8 cellular contexts compared by ENCODE assay signal in the genomic region with DNA sequence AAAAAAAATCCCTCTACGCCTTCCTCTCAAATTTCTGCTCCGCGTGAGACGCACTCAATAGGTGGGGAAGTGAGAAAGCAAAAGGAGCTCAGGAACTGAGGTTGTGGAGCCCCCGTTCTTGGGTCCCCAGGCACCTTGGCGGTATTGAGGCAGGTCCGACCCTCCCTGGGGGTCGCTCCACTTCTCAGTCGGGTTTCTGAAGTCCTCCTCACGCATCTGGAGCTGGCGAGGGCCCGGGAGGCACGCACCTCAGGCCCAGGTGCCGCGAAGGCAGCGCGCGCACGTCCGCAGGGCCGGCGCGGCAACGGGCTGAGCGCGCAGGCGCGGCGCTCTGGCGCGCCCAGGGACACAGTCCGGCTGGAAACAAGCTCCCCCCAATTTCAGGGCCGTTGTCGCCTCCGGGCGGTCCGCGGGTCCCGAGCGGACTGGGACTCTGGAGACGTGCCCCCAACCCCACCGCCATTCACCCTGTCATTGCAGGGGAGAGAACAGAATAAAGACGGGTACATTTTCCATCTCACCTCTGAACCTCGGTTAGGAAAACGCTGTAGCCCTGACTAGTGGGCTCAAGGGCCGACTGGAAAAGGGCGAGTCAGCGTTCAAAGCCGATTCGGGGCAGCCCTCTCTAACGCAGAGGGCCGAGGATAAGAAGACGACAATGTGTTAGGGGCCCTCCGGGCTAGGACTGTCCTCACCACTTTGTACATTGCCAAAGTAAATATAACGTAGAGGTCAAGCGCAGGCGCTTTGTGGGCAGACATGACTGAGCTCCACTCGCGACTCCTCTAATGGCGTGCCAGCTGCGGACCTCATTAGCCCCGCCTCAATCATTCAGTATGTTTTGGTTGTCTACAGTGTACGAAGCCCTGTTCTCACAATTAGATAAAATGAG. TPM values are rescaled to one million over a fixed set of nuclear protein-coding genes. Genes with fewer than 3 reads are reported as not detected.
DNase-seq lines count a peak whose midpoint lies in the region; ATAC-seq and TF ChIP-seq lines count a peak whose summit lies in the region.

A gene with protein sequence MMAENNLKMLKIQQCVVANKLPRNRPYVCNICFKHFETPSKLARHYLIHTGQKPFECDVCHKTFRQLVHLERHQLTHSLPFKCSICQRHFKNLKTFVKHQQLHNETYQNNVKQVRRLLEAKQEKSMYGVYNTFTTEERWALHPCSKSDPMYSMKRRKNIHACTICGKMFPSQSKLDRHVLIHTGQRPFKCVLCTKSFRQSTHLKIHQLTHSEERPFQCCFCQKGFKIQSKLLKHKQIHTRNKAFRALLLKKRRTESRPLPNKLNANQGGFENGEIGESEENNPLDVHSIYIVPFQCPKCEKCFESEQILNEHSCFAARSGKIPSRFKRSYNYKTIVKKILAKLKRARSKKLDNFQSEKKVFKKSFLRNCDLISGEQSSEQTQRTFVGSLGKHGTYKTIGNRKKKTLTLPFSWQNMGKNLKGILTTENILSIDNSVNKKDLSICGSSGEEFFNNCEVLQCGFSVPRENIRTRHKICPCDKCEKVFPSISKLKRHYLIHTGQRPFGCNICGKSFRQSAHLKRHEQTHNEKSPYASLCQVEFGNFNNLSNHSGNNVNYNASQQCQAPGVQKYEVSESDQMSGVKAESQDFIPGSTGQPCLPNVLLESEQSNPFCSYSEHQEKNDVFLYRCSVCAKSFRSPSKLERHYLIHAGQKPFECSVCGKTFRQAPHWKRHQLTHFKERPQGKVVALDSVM (minus strand): TSS at position 306 of the 892 bp plus-strand sequence. CDS start 4,853 bp downstream, outside the sequence.

- H3K9ac ChIP-seq in neuronal stem cell (ENCODE audit: low read depth, low read length, poor library complexity) (peak within 1 kb of the TSS; percentile 83), subcutaneous abdominal adipose tissue (ENCODE audit: low read length in 5 of 5) (peak within 1 kb of the TSS; percentile 97 to 100 (median 99))

- H2BK15ac ChIP-seq in neuronal stem cell (ENCODE audit: low read length) = no peak within 1 kb of the TSS

- no peak within 1 kb of the TSS for H3K14ac ChIP-seq in neuronal stem cell (ENCODE audit: low read length)

- no CpG with 5 or more reads among the region's 63 CpGs for WGBS in neuronal stem cell (ENCODE audit: extremely low coverage in 2 of 2, insufficient read length in 2 of 2, insufficient replicate concordance in 1 of 2), 2 donors

- no peaks in the 10 kb centered on the region for H3K27me3 ChIP-seq in foreskin keratinocyte
- H3K27me3 ChIP-seq in neuronal stem cell (ENCODE audit: control insufficient read depth in 3 of 3, insufficient read depth in 3 of 3, low read depth in 1 of 3, low read length in 3 of 3) = no peaks in the 10 kb centered on the region
- peaks cover 0 to 6% (median 0%) of the 10 kb centered on the region in 5 donors for H3K27me3 ChIP-seq in subcutaneous abdominal adipose tissue (ENCODE audit: control insufficient read depth in 5 of 5, insufficient read depth in 4 of 5, low read length in 5 of 5)

- H2BK12ac ChIP-seq in neuronal stem cell (ENCODE audit: low read length) = no peak within 1 kb of the TSS

- peak within 1 kb of the TSS; percentile 97 for H3K23ac ChIP-seq in neuronal stem cell (ENCODE audit: low read depth, low read length, poor library complexity)

- no peak within 1 kb of the TSS for H2BK120ac ChIP-seq in neuronal stem cell (ENCODE audit: low read depth, low read length)

- H3K27ac ChIP-seq in foreskin keratinocyte (peak within 1 kb of the TSS; percentile 93), neuronal stem cell (replicated peaks; ENCODE audit: low read length) (peak within 1 kb of the TSS; percentile 48), subcutaneous abdominal adipose tissue (ENCODE audit: low read depth, low read length) (peak within 1 kb of the TSS; percentile 99)

- DNase-seq in ELF-1 (ENCODE audit: low read depth, low spot score) (peak; percentile 89), H4 (ENCODE audit: low spot score) (peak; percentile 55), LNCaP clone FGC (ENCODE audit: low read depth) (peak; percentile 70), SHP77 treated with DMSO at 0.1 percent for 48 hours (lab: John Stamatoyannopoulos, UW) (peak; percentile 55), foreskin keratinocyte (peak; percentile 54 to 70), neuronal stem cell (ENCODE audit: low spot score) (peak; percentile 77)
- DNase-seq in activated gamma-delta T cell treated with anti-CD3 and anti-CD28 coated beads, Interleukin-2, amount 50 U/mL, for 16 hours (ENCODE audit: low read depth) = peak; percentile 72

- peak within 1 kb of the TSS; percentile 13 for H3K4ac ChIP-seq in neuronal stem cell (ENCODE audit: low read length)

- no peak within 1 kb of the TSS for H2AK5ac ChIP-seq in neuronal stem cell (ENCODE audit: low read depth, low read length)

- no peak within 1 kb of the TSS for H2BK5ac ChIP-seq in neuronal stem cell (ENCODE audit: low read length)

- H3K9me3 ChIP-seq in neuronal stem cell (replicated peaks in 1 of 2; ENCODE audit: control insufficient read depth in 2 of 2, insufficient read depth in 1 of 2, low read depth in 1 of 2, low read length in 2 of 2) (no peaks in the 10 kb centered on the region), subcutaneous abdominal adipose tissue (ENCODE audit: control insufficient read depth in 5 of 5, low read length in 5 of 5) (no peaks in the 10 kb centered on the region)

- H3K4me1 ChIP-seq in foreskin keratinocyte = peaks cover 26% of the 10 kb centered on the region
- H3K4me1 ChIP-seq in neuronal stem cell (ENCODE audit: control insufficient read depth in 2 of 2, insufficient read depth in 1 of 2, low read depth in 1 of 2, low read length in 2 of 2) = peaks cover 7 to 9% of the 10 kb centered on the region in 2 donors
- peaks cover 4 to 48% (median 40%) of the 10 kb centered on the region in 5 donors for H3K4me1 ChIP-seq in subcutaneous abdominal adipose tissue (ENCODE audit: control insufficient read depth in 5 of 5, insufficient read depth in 5 of 5, low read length in 5 of 5)

- peak within 1 kb of the TSS; percentile 84 for H3K18ac ChIP-seq in neuronal stem cell (ENCODE audit: low read length)

- peak within 1 kb of the TSS; percentile 19 for H4K91ac ChIP-seq in neuronal stem cell (ENCODE audit: low read depth, low read length, poor library complexity)

- H3K4me2 ChIP-seq in neuronal stem cell (ENCODE audit: insufficient read depth, low read length, poor library complexity, severe bottlenecking) = peak within 1 kb of the TSS; percentile 83

- TF ChIP-seq CTCF in LNCaP clone FGC (IDR thresholded peaks at IDR 0.05; ENCODE audit: control insufficient read depth, extremely low read depth, insufficient read depth) = no peak
- TF ChIP-seq CTCF in foreskin keratinocyte (conservative IDR thresholded peaks at IDR 0.05) = peak; percentile 3

- peak within 1 kb of the TSS; percentile 92 for H4K8ac ChIP-seq in neuronal stem cell (ENCODE audit: low read depth, low read length)

- peak within 1 kb of the TSS; percentile 88 for H2AFZ ChIP-seq in neuronal stem cell (ENCODE audit: low read length)

- H3K4me3 ChIP-seq in LNCaP clone FGC (ENCODE audit: low read depth, low read length) = peak within 1 kb of the TSS; percentile 86
- H3K4me3 ChIP-seq in neuronal stem cell (ENCODE audit: low read length in 2 of 2) = peak within 1 kb of the TSS; percentile 65 to 96
- peak within 1 kb of the TSS; percentile 80 to 100 (median 95) for H3K4me3 ChIP-seq in subcutaneous abdominal adipose tissue (ENCODE audit: low read depth in 1 of 5, low read length in 5 of 5)

- H3K36me3 ChIP-seq in neuronal stem cell (replicated peaks in 1 of 2; ENCODE audit: control insufficient read depth in 2 of 2, insufficient read depth in 2 of 2, low read length in 2 of 2) (peaks cover 5 to 33% of the 10 kb centered on the region in 2 donors), subcutaneous abdominal adipose tissue (ENCODE audit: control insufficient read depth in 5 of 5, insufficient read depth in 5 of 5, low read length in 5 of 5) (peaks cover 0 to 4% (median 0%) of the 10 kb centered on the region in 5 donors)

- ATAC-seq in foreskin keratinocyte = peak; percentile 80

- H3K79me1 ChIP-seq in neuronal stem cell (ENCODE audit: low read depth, low read length) = peaks cover 4% of the 10 kb centered on the region

RNA-seq across cellular contexts. Expression of the gene that starts here (rescaled TPM):
- 12.7 and 16.4 TPM in 2 replicates for total RNA-seq in H4 (2014; rRNA removed; shearing (Covaris generic))
- total RNA-seq in foreskin keratinocyte = 34.8 and 38.5 TPM in 2 replicates
- 7.9 and 9.7 TPM in 2 replicates for polyA plus RNA-seq in foreskin keratinocyte
- polyA plus RNA-seq in neuronal stem cell (2013, experiment 1 of 2) = 28.0 TPM
- 29.4 TPM for polyA plus RNA-seq in neuronal stem cell (2013, experiment 2 of 2)

Comparison
In these comparisons a context has a peak if more than half of its experiments do, and no peak if none do; other contexts are left out.
1. Peak in every context shown above with its lines: DNase-seq, ATAC-seq, H3K4me3 ChIP-seq and H3K27ac ChIP-seq.
2. H3K27ac ChIP-seq: peak in every context shown above with its lines; median percentile 99 in subcutaneous abdominal adipose tissue; 93 in foreskin keratinocyte; 48 in neuronal stem cell.